In genomic region chr2:236674238-236674637, GRCh38 we compare ENCODE assay signal across 15 cellular contexts.
"Had no signal": no experiment of that assay in that cellular context is flagged by ENCODE, and none has a peak within 500 bp of the region (broad histone marks: within the 10 kb centered on the region; RNA-seq: fewer than 3 reads in every experiment).

No MANE protein-coding gene starts in this region.

- H3K36me3 Mint-ChIP-seq: activated naive CD4-positive, alpha-beta T cell treated with anti-CD3 and anti-CD28 coated beads, Interleukin-2, amount 10 ng/mL, durations not matched to agents 7 days and 5 days; naive thymus-derived CD4-positive, alpha-beta T cell had no signal

- H3K4me3 ChIP-seq: adrenal gland, body of pancreas, heart right ventricle, lung, right lobe of liver, upper lobe of right lung had no signal

- H3K4me1 Mint-ChIP-seq: activated naive CD4-positive, alpha-beta T cell treated with anti-CD3 and anti-CD28 coated beads, Interleukin-2, amount 10 ng/mL, durations not matched to agents 7 days and 5 days; central memory CD8-positive, alpha-beta T cell had no signal

- H3K27ac Mint-ChIP-seq: activated naive CD4-positive, alpha-beta T cell treated with anti-CD3 and anti-CD28 coated beads, Interleukin-2, amount 10 ng/mL, durations not matched to agents 7 days and 5 days; naive thymus-derived CD4-positive, alpha-beta T cell; progenitor cell of endocrine pancreas; T-helper 2 cell treated with Interferon-gamma antibody and Interleukin-4, amounts not matched to agents 5 μg/mL and 100 μg/mL, for 36 hours had no signal

- H3K4me3 Mint-ChIP-seq: activated naive CD4-positive, alpha-beta T cell treated with anti-CD3 and anti-CD28 coated beads, Interleukin-2, amount 10 ng/mL, durations not matched to agents 7 days and 5 days; central memory CD8-positive, alpha-beta T cell; naive thymus-derived CD4-positive, alpha-beta T cell; T-helper 2 cell treated with Interferon-gamma antibody and Interleukin-4, amounts not matched to agents 5 μg/mL and 100 μg/mL, for 36 hours had no signal

- H3K27ac ChIP-seq: adrenal gland, body of pancreas, neutrophil, right lobe of liver, upper lobe of right lung had no signal

- H3K27me3 ChIP-seq: adrenal gland, body of pancreas, foreskin keratinocyte, right lobe of liver, upper lobe of right lung had no signal

- DNase-seq: activated naive CD4-positive, alpha-beta T cell treated with anti-CD3 and anti-CD28 coated beads, Interleukin-2, amount 10 ng/mL, durations not matched to agents 7 days and 5 days; body of pancreas; foreskin keratinocyte; heart right ventricle; naive thymus-derived CD4-positive, alpha-beta T cell; right lobe of liver; stimulated activated naive CD4-positive, alpha-beta T cell treated with Interleukin-2 at 50 U/mL for 16 hours; SW 1271; upper lobe of right lung had no signal

- H3K4me1 ChIP-seq: adrenal gland, body of pancreas, right lobe of liver, upper lobe of right lung had no signal

- H3K9me3 ChIP-seq: adrenal gland, body of pancreas, neutrophil, right lobe of liver, upper lobe of right lung had no signal

- H3K36me3 ChIP-seq: adrenal gland, heart right ventricle, neutrophil, right lobe of liver, upper lobe of right lung had no signal

- ATAC-seq: body of pancreas; naive thymus-derived CD4-positive, alpha-beta T cell; upper lobe of right lung had no signal

- H3K9me3 Mint-ChIP-seq: activated naive CD4-positive, alpha-beta T cell treated with anti-CD3 and anti-CD28 coated beads, Interleukin-2, amount 10 ng/mL, durations not matched to agents 7 days and 5 days; central memory CD8-positive, alpha-beta T cell; naive thymus-derived CD4-positive, alpha-beta T cell; T-helper 2 cell treated with Interferon-gamma antibody and Interleukin-4, amounts not matched to agents 5 μg/mL and 100 μg/mL, for 36 hours had no signal
